Comparison of ENCODE assay signal across 10 cellular contexts in the genomic region with DNA sequence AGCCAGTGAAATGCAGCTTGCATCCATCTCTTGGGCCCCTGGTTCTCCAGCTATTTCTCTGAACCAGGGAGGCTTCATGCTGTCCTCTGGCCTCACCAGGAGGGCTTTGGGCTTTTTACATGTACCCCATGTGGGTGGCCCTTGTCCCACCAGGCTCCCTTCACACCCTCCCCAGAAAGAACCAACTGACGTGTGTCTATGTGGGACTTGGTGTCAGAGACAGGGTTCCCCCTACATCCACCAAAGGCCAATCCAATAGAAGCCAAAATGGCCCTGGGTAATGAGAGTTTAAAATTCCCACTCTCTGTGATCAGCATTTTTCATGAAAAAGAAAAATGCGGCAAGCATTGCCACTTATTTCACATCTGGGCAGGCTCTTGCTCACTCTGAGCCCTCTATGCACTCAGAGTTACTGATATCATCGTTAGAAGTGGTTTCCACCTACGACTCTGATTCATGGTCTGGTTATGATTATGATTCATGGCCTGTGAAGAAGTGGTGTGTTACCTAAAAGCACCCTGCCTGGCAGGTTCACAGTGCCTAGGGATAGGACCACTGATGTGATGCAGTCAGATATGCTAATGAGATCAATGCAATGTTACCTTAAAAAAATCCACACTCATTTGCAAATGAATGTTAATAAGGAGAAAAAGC.
DNase-seq lines count a peak whose midpoint lies in the region; ATAC-seq, FAIRE-seq and TF ChIP-seq lines count a peak whose summit lies in the region.
"Had no signal": no experiment of that assay in that cellular context is flagged by ENCODE, and none has a peak within 500 bp of the region (broad histone marks: within the 10 kb centered on the region; RNA-seq: fewer than 3 reads in every experiment).

No MANE protein-coding gene starts in this region.

- RAD21 ChIA-PET in GM12878 (lab: Charles Lee; ENCODE audit: unreplicated experiment) = no interaction called here

- no peak overlapping the region for H2AFZ ChIP-seq in GM12878 (ENCODE audit: control insufficient read depth, low read depth, low read length)

- intact Hi-C loops in Panc1 (cut with micrococcal nuclease; ENCODE audit: unreplicated experiment) (no loop called here), GM12878 (cut with micrococcal nuclease; ENCODE audit: unreplicated experiment) (no loop called here)

- POLR2A ChIA-PET in Panc1 (lab: Charles Lee) = no interaction called here
- POLR2A ChIA-PET in GM12878 (lab: Charles Lee) = no interaction called here

- ATAC-seq in Panc1 (peak; percentile 77), GM12878 (peak; percentile 79), GM19328 (IDR thresholded peaks at IDR 0.05; ENCODE audit: unreplicated experiment) (no peak), GM18517 (IDR thresholded peaks at IDR 0.05; ENCODE audit: unreplicated experiment) (no peak)
- ATAC-seq: gastrocnemius medialis had no signal

- no peak overlapping the region for H3K4me2 ChIP-seq in GM12878 (ENCODE audit: control insufficient read depth, insufficient read depth)

- TF ChIP-seq POLR2A in GM12878 (IDR thresholded peaks at IDR 0.05; ENCODE audit: low read depth, low read length) = no peak

- TF ChIP-seq CTCF in GM12865 (IDR thresholded peaks at IDR 0.05; ENCODE audit: insufficient read depth, low read depth, low read length, missing control alignments) (no peak), Panc1 (IDR thresholded peaks at IDR 0.05) (no peak), GM12878 (IDR thresholded peaks at IDR 0.05 in 2 of 3, conservative IDR thresholded peaks at IDR 0.05 in 1 of 3; ENCODE audit: control insufficient read depth in 2 of 3, extremely low read depth in 1 of 3, insufficient read depth in 1 of 3, low read depth in 3 of 3, low read length in 3 of 3) (no peak)

- H3K79me2 ChIP-seq in GM12878 (ENCODE audit: control insufficient read depth, insufficient read depth, low read length) = no peaks in the 10 kb centered on the region

- H4K20me1 ChIP-seq in GM12878 (ENCODE audit: control insufficient read depth, insufficient read depth) = no peaks in the 10 kb centered on the region

- H3K27ac ChIP-seq in Panc1 (ENCODE audit: low read length) (no peak overlapping the region), GM12878 (ENCODE audit: control insufficient read depth, insufficient read depth) (no peak overlapping the region)
- H3K27ac ChIP-seq: ascending aorta, gastrocnemius medialis had no signal

- no peak for TF ChIP-seq RAD21 in GM12878 (IDR thresholded peaks at IDR 0.05; ENCODE audit: insufficient read depth, low read depth, low read length)

- in situ Hi-C loops in Panc1 (cut with HindIII; ENCODE audit: low pct_unique_long_range_greater_than_20kb, low sequenced_read_pairs) (no loop called here), GM12878 (cut with MboI) (no loop called here), G401 (cut with HindIII; ENCODE audit: low sequenced_read_pairs) (no loop called here)

- SMC1A ChIA-PET in GM12878 (lab: Charles Lee; ENCODE audit: uncharacterized antibody, unreplicated experiment) = no interaction called here

- H3K4me1 ChIP-seq in Panc1 (ENCODE audit: control insufficient read depth, insufficient read depth, low read length) = no peaks in the 10 kb centered on the region
- H3K4me1 ChIP-seq in GM12878 (ENCODE audit: control insufficient read depth, insufficient read depth, low read length) = no peaks in the 10 kb centered on the region
- H3K4me1 ChIP-seq: ascending aorta, gastrocnemius medialis had no signal

- peak; percentile 29 for DNase-seq in GM12865 (ENCODE audit: low read depth)
- peak; percentile 33 for DNase-seq in Panc1 (ENCODE audit: low read depth, low spot score)
- DNase-seq in GM12878 (ENCODE audit: low read depth, low spot score) = no peak
- DNase-seq in stimulated activated CD4-positive, alpha-beta T cell treated with anti-CD3 and anti-CD28 coated beads, Interleukin-2, amount 100 ng/mL, for 24 hours = peak; percentile 36 to 44
- no peak for DNase-seq in G401 (ENCODE audit: low spot score)
- no peak for DNase-seq in NOMO-1 (lab: John Stamatoyannopoulos, UW; ENCODE audit: unreplicated experiment in 2 of 2)
- DNase-seq: gastrocnemius medialis had no signal

- peaks cover 12% of the 10 kb centered on the region; the same call in 1 of the 2 replicates for H3K9me3 ChIP-seq in Panc1 (ENCODE audit: control insufficient read depth, insufficient read depth, low read depth, low read length)
- no peaks in the 10 kb centered on the region; the same call in 1 of the 3 replicates for H3K9me3 ChIP-seq in GM12878 (replicated peaks; ENCODE audit: control insufficient read depth, insufficient read depth, low read length)
- H3K9me3 ChIP-seq: gastrocnemius medialis had no signal

- CTCF ChIA-PET in Panc1 (lab: Charles Lee) = no interaction called here
- CTCF ChIA-PET in GM12878 (lab: Yijun Ruan, JAX) = no interaction called here

- FAIRE-seq in GM12878 (lab: Jason Lieb, UNC) = no peak

- BruUV-seq in Panc1 (replicated peaks; lab: Mats Ljungman, UMichigan) = no TSS peak
- BruUV-seq in GM12878 (replicated peaks; lab: Mats Ljungman, UMichigan) = no TSS peak

- H3K4me3 ChIP-seq in GM12865 (ENCODE audit: low read depth, low read length) (no peak overlapping the region), Panc1 (ENCODE audit: low read depth in 2 of 2, low read length in 2 of 2) (no peak overlapping the region), GM12878 (no peak overlapping the region)
- H3K4me3 ChIP-seq: ascending aorta, gastrocnemius medialis had no signal

- H3K36me3 ChIP-seq in Panc1 (ENCODE audit: control insufficient read depth, insufficient read depth, low read length) (no peaks in the 10 kb centered on the region), GM12878 (ENCODE audit: control insufficient read depth in 2 of 2, insufficient read depth in 2 of 2, low read length in 1 of 2) (no peaks in the 10 kb centered on the region)
- H3K36me3 ChIP-seq: ascending aorta, gastrocnemius medialis had no signal

- no peaks in the 10 kb centered on the region for H3K27me3 ChIP-seq in Panc1 (ENCODE audit: control insufficient read depth, insufficient read depth, low read length)
- H3K27me3 ChIP-seq in GM12878 (replicated peaks in 1 of 2; ENCODE audit: control insufficient read depth in 2 of 2, insufficient read depth in 2 of 2, low read length in 1 of 2) = no peaks in the 10 kb centered on the region
- H3K27me3 ChIP-seq: ascending aorta, gastrocnemius medialis had no signal

- TF ChIP-seq EP300 in GM12878 (IDR thresholded peaks at IDR 0.05; ENCODE audit: borderline replicate concordance in 1 of 2, control insufficient read depth in 1 of 2, low read depth in 2 of 2, low read length in 2 of 2) = no peak

- 10% methylated on average over 4 of the region's 4 CpGs for WGBS in GM12878 (ENCODE audit: insufficient coverage, insufficient replicate concordance, low lambda C conversion rate, missing lambda C conversion rate)

- H3K9ac ChIP-seq in GM12878 (ENCODE audit: control insufficient read depth, insufficient read depth, low read length) = no peak overlapping the region

TF ChIP-seq in GM12878, 131 proteins besides CTCF, POLR2A, EP300 and RAD21 (continues in another document):
- TF ChIP-seq CBFB (IDR thresholded peaks at IDR 0.05; ENCODE audit: low read depth) (0 out of 2 replicates have a peak, but pooled peaks have one; percentile 31), NFIC (IDR thresholded peaks at IDR 0.05; ENCODE audit: low read depth, low read length) (peak; percentile 76; the same call in 1 of the 2 replicates), NR2C2 (IDR thresholded peaks at IDR 0.05; ENCODE audit: borderline replicate concordance, control insufficient read depth, insufficient read length, low read depth) (no peak), JUNB (IDR thresholded peaks at IDR 0.05) (peak; percentile 89), WRNIP1 (IDR thresholded peaks at IDR 0.05; ENCODE audit: borderline replicate concordance, low read depth, low read length) (no peak), FOS (IDR thresholded peaks at IDR 0.05; ENCODE audit: borderline replicate concordance, extremely low read depth, insufficient read length) (no peak), PAX5 (IDR thresholded peaks at IDR 0.05; ENCODE audit: borderline replicate concordance, low read depth, low read length) (0 out of 2 replicates have a peak, but pooled peaks have one; percentile 16), CREM (IDR thresholded peaks at IDR 0.05; ENCODE audit: low read depth) (peak; percentile 67), TCF7 (IDR thresholded peaks at IDR 0.05; ENCODE audit: borderline replicate concordance) (peak; percentile 96), ZNF217 (IDR thresholded peaks at IDR 0.05) (no peak), IRF4 (IDR thresholded peaks at IDR 0.05; ENCODE audit: low read depth, low read length) (peak; percentile 72; the same call in 1 of the 2 replicates), FOXM1 (IDR thresholded peaks at IDR 0.05; ENCODE audit: low read depth, low read length) (peak; percentile 61; the same call in 1 of the 2 replicates), PAX8 (IDR thresholded peaks at IDR 0.05) (no peak), CBX5 (IDR thresholded peaks at IDR 0.05; ENCODE audit: low read depth) (peak; percentile 83; the same call in 1 of the 2 replicates), MTA3 (IDR thresholded peaks at IDR 0.05; ENCODE audit: borderline replicate concordance, low read length) (no peak)
- TF ChIP-seq, protein P1, sequence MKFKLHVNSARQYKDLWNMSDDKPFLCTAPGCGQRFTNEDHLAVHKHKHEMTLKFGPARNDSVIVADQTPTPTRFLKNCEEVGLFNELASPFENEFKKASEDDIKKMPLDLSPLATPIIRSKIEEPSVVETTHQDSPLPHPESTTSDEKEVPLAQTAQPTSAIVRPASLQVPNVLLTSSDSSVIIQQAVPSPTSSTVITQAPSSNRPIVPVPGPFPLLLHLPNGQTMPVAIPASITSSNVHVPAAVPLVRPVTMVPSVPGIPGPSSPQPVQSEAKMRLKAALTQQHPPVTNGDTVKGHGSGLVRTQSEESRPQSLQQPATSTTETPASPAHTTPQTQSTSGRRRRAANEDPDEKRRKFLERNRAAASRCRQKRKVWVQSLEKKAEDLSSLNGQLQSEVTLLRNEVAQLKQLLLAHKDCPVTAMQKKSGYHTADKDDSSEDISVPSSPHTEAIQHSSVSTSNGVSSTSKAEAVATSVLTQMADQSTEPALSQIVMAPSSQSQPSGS (IDR thresholded peaks at IDR 0.05; ENCODE audit: low read length) = peak; percentile 56; the same call in 1 of the 2 replicates
- TF ChIP-seq, protein P2, sequence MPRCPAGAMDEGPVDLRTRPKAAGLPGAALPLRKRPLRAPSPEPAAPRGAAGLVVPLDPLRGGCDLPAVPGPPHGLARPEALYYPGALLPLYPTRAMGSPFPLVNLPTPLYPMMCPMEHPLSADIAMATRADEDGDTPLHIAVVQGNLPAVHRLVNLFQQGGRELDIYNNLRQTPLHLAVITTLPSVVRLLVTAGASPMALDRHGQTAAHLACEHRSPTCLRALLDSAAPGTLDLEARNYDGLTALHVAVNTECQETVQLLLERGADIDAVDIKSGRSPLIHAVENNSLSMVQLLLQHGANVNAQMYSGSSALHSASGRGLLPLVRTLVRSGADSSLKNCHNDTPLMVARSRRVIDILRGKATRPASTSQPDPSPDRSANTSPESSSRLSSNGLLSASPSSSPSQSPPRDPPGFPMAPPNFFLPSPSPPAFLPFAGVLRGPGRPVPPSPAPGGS (IDR thresholded peaks at IDR 0.05; ENCODE audit: borderline replicate concordance, insufficient read depth, low read depth, low read length, poor library complexity, severe bottlenecking) = peak; percentile 81

Comparison
In these comparisons a context has a peak if more than half of its experiments do, and no peak if none do; other contexts are left out.
1. DNase-seq: peak in GM12865 (single experiment), Panc1 (single experiment) and stimulated activated CD4-positive, alpha-beta T cell treated with anti-CD3 and anti-CD28 coated beads, Interleukin-2, amount 100 ng/mL, for 24 hours (2 of 2); none in GM12878 (single experiment), G401 (single experiment) and NOMO-1 (0 of 2).
2. ATAC-seq: peak in Panc1 (single experiment) and GM12878 (single experiment); none in GM19328 (single experiment) and GM18517 (single experiment).